ENCODE assay signal across 8 cellular contexts in genomic region chr1:146012703-146013565, GRCh38. TPM values are rescaled to one million over a fixed set of nuclear protein-coding genes. Genes with fewer than 3 reads are reported as not detected.
DNase-seq lines count a peak whose midpoint lies in the region; ATAC-seq, FAIRE-seq and TF ChIP-seq lines count a peak whose summit lies in the region.

No MANE protein-coding gene starts in this region.

- H3K9ac ChIP-seq in endothelial cell of umbilical vein (replicated peaks; ENCODE audit: extremely low read depth, insufficient read depth, low read length): no peak overlapping the region

- H3K27ac Mint-ChIP-seq in GM23338: no peak overlapping the region

- CTCF ChIA-PET in endothelial cell of umbilical vein (lab: Charles Lee): interaction anchor here (1.2 to 12.6 kb wide), 7 partner anchors 9 to 167 kb away, joined by 3 to 496 read pairs (median 6); partner anchors contain the start of genes ANKRD34A, HJV, NUDT17 and POLR3GL

- no peaks in the 10 kb centered on the region for H3K27me3 Mint-ChIP-seq in GM23338 (ENCODE audit: insufficient read depth, low read depth, poor library complexity)

- H3K4me3 ChIP-seq in GM23338 (no peak overlapping the region), WI38 (ENCODE audit: low read depth, low read length) (no peak overlapping the region), endothelial cell of umbilical vein (replicated peaks in 1 of 3; ENCODE audit: insufficient read depth in 1 of 3, low read depth in 1 of 3, low read length in 3 of 3) (no peak overlapping the region)

- BruUV-seq in endothelial cell of umbilical vein (replicated peaks; lab: Mats Ljungman, UMichigan): no TSS peak

- no peaks in the 10 kb centered on the region for H3F3A ChIP-seq in GM23338 (replicated peaks; ENCODE audit: low read depth)

- DNase-seq in GM23338 (ENCODE audit: low spot score) (peak; percentile 78), NCI-H2227 treated with DMSO at 0.1 percent for 48 hours (lab: John Stamatoyannopoulos, UW) (peak; percentile 75), endothelial cell of umbilical vein (ENCODE audit: low read depth, low spot score) (peak; percentile 84), mucosa of gallbladder (ENCODE audit: low spot score) (peak; percentile 72)

- H3K9me3 Mint-ChIP-seq in GM23338: no peaks in the 10 kb centered on the region

- ATAC-seq in GM23338: peak; percentile 31; the same call in 2 of the 3 replicates
- no peak for ATAC-seq in GM19397 (IDR thresholded peaks at IDR 0.05; ENCODE audit: unreplicated experiment)
- no peak for ATAC-seq in HG03460 (IDR thresholded peaks at IDR 0.05; ENCODE audit: unreplicated experiment)

- intact Hi-C loops in endothelial cell of umbilical vein (cut with micrococcal nuclease): loop anchor here (1.0 to 2.0 kb wide), 4 partner anchors 36 to 292 kb away; no protein-coding TSS in a partner anchor

- H3K36me3 Mint-ChIP-seq in GM23338 (ENCODE audit: low read depth): no peaks in the 10 kb centered on the region

- no peak overlapping the region for H2AFZ ChIP-seq in GM23338
- H2AFZ ChIP-seq in endothelial cell of umbilical vein (ENCODE audit: low read depth, low read length): no peak overlapping the region

- H3K27ac ChIP-seq in C4-2B: peak overlapping the region; percentile 29
- H3K27ac ChIP-seq in GM23338 (ENCODE audit: low read depth): no peak overlapping the region
- H3K27ac ChIP-seq in endothelial cell of umbilical vein (ENCODE audit: insufficient read depth, low read depth, low read length): no peak overlapping the region

- no peaks in the 10 kb centered on the region for H3K79me2 ChIP-seq in GM23338 (replicated peaks; ENCODE audit: insufficient read depth)
- no peaks in the 10 kb centered on the region for H3K79me2 ChIP-seq in endothelial cell of umbilical vein (ENCODE audit: control insufficient read depth, insufficient read depth, low read length)

- no peak for TF ChIP-seq POLR2A in endothelial cell of umbilical vein (IDR thresholded peaks at IDR 0.05; ENCODE audit: low read depth, low read length)

- dilution Hi-C loops in endothelial cell of umbilical vein (cut with MboI; ENCODE audit: extremely low pct_ligation_motif_present, low sequenced_read_pairs): no loop called here

- POLR2A ChIA-PET in endothelial cell of umbilical vein (lab: Charles Lee): no interaction called here

- no peaks in the 10 kb centered on the region for H4K20me1 ChIP-seq in GM23338 (replicated peaks; ENCODE audit: insufficient read depth)
- no peaks in the 10 kb centered on the region for H4K20me1 ChIP-seq in endothelial cell of umbilical vein (replicated peaks; ENCODE audit: control insufficient read depth, extremely low read depth, insufficient read depth, low read length)

- H3K9me3 ChIP-seq in endothelial cell of umbilical vein (replicated peaks; ENCODE audit: control insufficient read depth, insufficient read depth, low read length): no peaks in the 10 kb centered on the region

- H3K4me2 ChIP-seq in GM23338 (no peak overlapping the region), endothelial cell of umbilical vein (ENCODE audit: insufficient read depth, low read length) (no peak overlapping the region)

- H3K36me3 ChIP-seq in GM23338 (ENCODE audit: insufficient read depth) (no peaks in the 10 kb centered on the region), endothelial cell of umbilical vein (ENCODE audit: control insufficient read depth in 2 of 2, extremely low read depth in 1 of 2, insufficient read depth in 2 of 2, low read length in 2 of 2) (no peaks in the 10 kb centered on the region)

- TF ChIP-seq CTCF in C4-2B (conservative IDR thresholded peaks at IDR 0.05): peak; percentile 92
- peak; percentile 85 to 90 for TF ChIP-seq CTCF in GM23338 (conservative IDR thresholded peaks at IDR 0.05; ENCODE audit: low read depth in 2 of 2)
- peak; percentile 58 for TF ChIP-seq CTCF in WI38 (IDR thresholded peaks at IDR 0.05; ENCODE audit: low read depth, low read length)
- TF ChIP-seq CTCF in endothelial cell of umbilical vein (IDR thresholded peaks at IDR 0.05; ENCODE audit: extremely low read depth in 1 of 2, insufficient read depth in 1 of 2, low read depth in 1 of 2, low read length in 2 of 2): peak; percentile 52 to 60

- no peaks in the 10 kb centered on the region for H3K4me1 Mint-ChIP-seq in GM23338

- peak; percentile 94 for FAIRE-seq in endothelial cell of umbilical vein (lab: Jason Lieb, UNC)

- no peaks in the 10 kb centered on the region for H3K9me2 ChIP-seq in GM23338 (ENCODE audit: insufficient read depth)

- H3K4me3 Mint-ChIP-seq in GM23338: no peak overlapping the region

- H3K27me3 ChIP-seq in GM23338 (ENCODE audit: insufficient read depth) (peaks cover 13% of the 10 kb centered on the region), endothelial cell of umbilical vein (ENCODE audit: control insufficient read depth in 2 of 2, insufficient read depth in 2 of 2, low read length in 2 of 2) (peaks cover 7 to 10% of the 10 kb centered on the region in 2 experiments)

- no peaks in the 10 kb centered on the region for H3K4me1 ChIP-seq in GM23338 (ENCODE audit: insufficient read depth)
- H3K4me1 ChIP-seq in endothelial cell of umbilical vein (ENCODE audit: control insufficient read depth, extremely low read depth, insufficient read depth, low read length): peaks cover 4% of the 10 kb centered on the region

- H3K9me1 ChIP-seq in endothelial cell of umbilical vein (replicated peaks; ENCODE audit: control insufficient read depth, extremely low read depth, insufficient read depth, low read length): no peaks in the 10 kb centered on the region

RNA-seq across cellular contexts. Expression of gene HJV, which starts 8.6 kb away (rescaled TPM):
- 0.23 and 0.42 TPM in 2 replicates for total RNA-seq in GM23338 (2014; rRNA removed; shearing (Covaris generic))
- polyA plus RNA-seq in GM23338 (2016; fragmentation: Nextera tagmentation; extraction: Ambion mirVana) (0.45 and 0.99 TPM in 2 replicates), endothelial cell of umbilical vein (not detected in 2 replicates)
- total RNA-seq in endothelial cell of umbilical vein (not detected in 2 replicates), mucosa of gallbladder (0.40 TPM)
- not detected in 2 replicates for polyA plus RNA-seq in endothelial cell of umbilical vein (2011; cell fraction: cytosol; rRNA removed)
- not detected in 2 replicates for polyA plus RNA-seq in endothelial cell of umbilical vein (2011; cell fraction: nucleus; rRNA removed)
- polyA plus RNA-seq in endothelial cell of umbilical vein (2012): not detected in 2 replicates
- not detected in 2 replicates for polyA minus RNA-seq in endothelial cell of umbilical vein
- polyA minus RNA-seq in endothelial cell of umbilical vein (2011; cell fraction: cytosol; rRNA and poly(A)+ RNA removed): not detected
- polyA minus RNA-seq in endothelial cell of umbilical vein (2011; cell fraction: nucleus; rRNA and poly(A)+ RNA removed): not detected in 2 replicates

RNA-seq across cellular contexts. Expression of gene TXNIP, which starts 16.6 kb away (rescaled TPM):
- 29.1 and 31.5 TPM in 2 replicates for total RNA-seq in GM23338 (2014; rRNA removed; shearing (Covaris generic))
- 19.5 and 22.8 TPM in 2 replicates for polyA plus RNA-seq in GM23338 (2016; fragmentation: Nextera tagmentation; extraction: Ambion mirVana)
- 7.6 and 9.1 TPM in 2 replicates for total RNA-seq in endothelial cell of umbilical vein
- polyA plus RNA-seq in endothelial cell of umbilical vein: 21.8 and 31.3 TPM in 2 replicates
- polyA plus RNA-seq in endothelial cell of umbilical vein (2011; cell fraction: cytosol; rRNA removed): 15.1 and 18.3 TPM in 2 replicates
- 15.3 and 21.3 TPM in 2 replicates for polyA plus RNA-seq in endothelial cell of umbilical vein (2011; cell fraction: nucleus; rRNA removed)
- polyA plus RNA-seq in endothelial cell of umbilical vein (2012): 14.7 and 22.5 TPM in 2 replicates
- 53.0 and 74.0 TPM in 2 replicates for polyA minus RNA-seq in endothelial cell of umbilical vein
- polyA minus RNA-seq in endothelial cell of umbilical vein (2011; cell fraction: cytosol; rRNA and poly(A)+ RNA removed): 125 TPM
- polyA minus RNA-seq in endothelial cell of umbilical vein (2011; cell fraction: nucleus; rRNA and poly(A)+ RNA removed): 15.0 and 23.3 TPM in 2 replicates
- total RNA-seq in mucosa of gallbladder: 446 TPM

RNA-seq across cellular contexts. Expression of gene POLR3GL, which starts 48.4 kb away (rescaled TPM):
- 0.82 and 3.1 TPM in 2 replicates for total RNA-seq in GM23338 (2014; rRNA removed; shearing (Covaris generic))
- 9.5 and 9.8 TPM in 2 replicates for polyA plus RNA-seq in GM23338 (2016; fragmentation: Nextera tagmentation; extraction: Ambion mirVana)
- total RNA-seq in endothelial cell of umbilical vein: 15.3 and 18.8 TPM in 2 replicates
- polyA plus RNA-seq in endothelial cell of umbilical vein: 10.6 and 12.4 TPM in 2 replicates
- 17.6 and 19.4 TPM in 2 replicates for polyA plus RNA-seq in endothelial cell of umbilical vein (2011; cell fraction: cytosol; rRNA removed)
- 7.8 and 9.3 TPM in 2 replicates for polyA plus RNA-seq in endothelial cell of umbilical vein (2011; cell fraction: nucleus; rRNA removed)
- polyA plus RNA-seq in endothelial cell of umbilical vein (2012): 26.8 and 28.7 TPM in 2 replicates
- polyA minus RNA-seq in endothelial cell of umbilical vein: 6.5 and 6.9 TPM in 2 replicates
- 2.2 TPM for polyA minus RNA-seq in endothelial cell of umbilical vein (2011; cell fraction: cytosol; rRNA and poly(A)+ RNA removed)
- polyA minus RNA-seq in endothelial cell of umbilical vein (2011; cell fraction: nucleus; rRNA and poly(A)+ RNA removed): 2.4 and 4.9 TPM in 2 replicates
- 28.3 TPM for total RNA-seq in mucosa of gallbladder

RNA-seq across cellular contexts. Expression of gene ANKRD34A, which starts 48.6 kb away (rescaled TPM):
- total RNA-seq in GM23338 (2014; rRNA removed; shearing (Covaris generic)): 0.35 and 2.2 TPM in 2 replicates
- polyA plus RNA-seq in GM23338 (2016; fragmentation: Nextera tagmentation; extraction: Ambion mirVana) (0.09 and 0.16 TPM in 2 replicates), endothelial cell of umbilical vein (0.41 and 0.43 TPM in 2 replicates)
- total RNA-seq in endothelial cell of umbilical vein (0.24 and 0.60 TPM in 2 replicates), mucosa of gallbladder (3.4 TPM)
- polyA plus RNA-seq in endothelial cell of umbilical vein (2011; cell fraction: cytosol; rRNA removed): 0.21 and 0.30 TPM in 2 replicates
- polyA plus RNA-seq in endothelial cell of umbilical vein (2011; cell fraction: nucleus; rRNA removed): 0.84 and 1.1 TPM in 2 replicates
- 0.28 and 0.38 TPM in 2 replicates for polyA plus RNA-seq in endothelial cell of umbilical vein (2012)
- polyA minus RNA-seq in endothelial cell of umbilical vein: 0.06 and 0.07 TPM in 2 replicates
- 0.61 TPM for polyA minus RNA-seq in endothelial cell of umbilical vein (2011; cell fraction: cytosol; rRNA and poly(A)+ RNA removed)
- 0.29 and 0.58 TPM in 2 replicates for polyA minus RNA-seq in endothelial cell of umbilical vein (2011; cell fraction: nucleus; rRNA and poly(A)+ RNA removed)

RNA-seq across cellular contexts. Expression of gene LIX1L, which starts 55.1 kb away (rescaled TPM):
- 2.5 and 2.6 TPM in 2 replicates for total RNA-seq in GM23338 (2014; rRNA removed; shearing (Covaris generic))
- polyA plus RNA-seq in GM23338 (2016; fragmentation: Nextera tagmentation; extraction: Ambion mirVana): 0.76 and 1.1 TPM in 2 replicates
- 54.9 and 55.6 TPM in 2 replicates for total RNA-seq in endothelial cell of umbilical vein
- polyA plus RNA-seq in endothelial cell of umbilical vein: 48.4 and 56.4 TPM in 2 replicates
- 50.1 and 53.0 TPM in 2 replicates for polyA plus RNA-seq in endothelial cell of umbilical vein (2011; cell fraction: cytosol; rRNA removed)
- 19.2 and 23.4 TPM in 2 replicates for polyA plus RNA-seq in endothelial cell of umbilical vein (2011; cell fraction: nucleus; rRNA removed)
- polyA plus RNA-seq in endothelial cell of umbilical vein (2012): 17.1 and 20.3 TPM in 2 replicates
- 47.6 and 49.9 TPM in 2 replicates for polyA minus RNA-seq in endothelial cell of umbilical vein
- polyA minus RNA-seq in endothelial cell of umbilical vein (2011; cell fraction: cytosol; rRNA and poly(A)+ RNA removed): 21.5 TPM
- 10.5 and 13.3 TPM in 2 replicates for polyA minus RNA-seq in endothelial cell of umbilical vein (2011; cell fraction: nucleus; rRNA and poly(A)+ RNA removed)
- total RNA-seq in mucosa of gallbladder: 42.9 TPM

Comparison
In these comparisons a context has a peak if more than half of its experiments do, and no peak if none do; other contexts are left out.
1. RNA of gene TXNIP, which starts 16.6 kb away (total RNA-seq): 446 TPM in mucosa of gallbladder (single experiment); 29.1 to 31.5 TPM in GM23338 and 7.6 to 9.1 TPM in endothelial cell of umbilical vein; every median in the first group is over 10 times any median in the second.
2. Peak in every context shown above with its lines, with median percentiles within 50 percentile points of each other: CTCF ChIP-seq and DNase-seq.